In genomic region chr9:107547772-107548297, GRCh38 we compare ENCODE assay signal across 15 cellular contexts. TPM values are rescaled to one million over a fixed set of nuclear protein-coding genes. Genes with fewer than 3 reads are reported as not detected.
DNase-seq lines count a peak whose midpoint lies in the region; ATAC-seq and TF ChIP-seq lines count a peak whose summit lies in the region.
"Had no signal": no experiment of that assay in that cellular context is flagged by ENCODE, and none has a peak within 500 bp of the region (broad histone marks: within the 10 kb centered on the region; RNA-seq: fewer than 3 reads in every experiment).

No MANE protein-coding gene starts in this region.

- no peaks in the 10 kb centered on the region for H3K9me2 ChIP-seq in SK-N-SH

- peak overlapping the region; percentile 36; the same call in 1 of the 2 replicates for H3K9ac ChIP-seq in SK-N-SH
- no peak overlapping the region for H3K9ac ChIP-seq in stomach smooth muscle (ENCODE audit: low read length in 2 of 2)

- TF ChIP-seq CTCF in SK-N-SH (IDR thresholded peaks at IDR 0.05), result no peak
- no peak for TF ChIP-seq CTCF in brain (conservative IDR thresholded peaks at IDR 0.05)
- no peak for TF ChIP-seq CTCF in right atrium auricular region (IDR thresholded peaks at IDR 0.05)

- no peaks in the 10 kb centered on the region for H4K20me1 ChIP-seq in SK-N-SH (ENCODE audit: insufficient read depth)

- H3K9me3 ChIP-seq in SK-N-SH (no peaks in the 10 kb centered on the region), right atrium auricular region (no peaks in the 10 kb centered on the region), stomach smooth muscle (ENCODE audit: control insufficient read depth in 2 of 2, low read length in 2 of 2) (no peaks in the 10 kb centered on the region)

- no peaks in the 10 kb centered on the region for H3K36me3 Mint-ChIP-seq in brain

- TF ChIP-seq RAD21 in SK-N-SH (IDR thresholded peaks at IDR 0.05; ENCODE audit: low read length), result no peak

- no peaks in the 10 kb centered on the region for H3K36me3 ChIP-seq in SK-N-SH (replicated peaks in 1 of 2; ENCODE audit: control insufficient read depth in 1 of 2, insufficient read depth in 2 of 2, low read length in 1 of 2)
- H3K36me3 ChIP-seq in right atrium auricular region, result no peaks in the 10 kb centered on the region
- H3K36me3 ChIP-seq in stomach smooth muscle (ENCODE audit: control insufficient read depth in 2 of 2, insufficient read depth in 2 of 2, low read length in 2 of 2), result no peaks in the 10 kb centered on the region

- H3K4me1 ChIP-seq in SK-N-SH (ENCODE audit: control insufficient read depth in 1 of 2, insufficient read depth in 2 of 2, low read depth in 1 of 2, low read length in 1 of 2) (peaks cover 0 to 14% of the 10 kb centered on the region in 2 experiments; a peak in 2 of 4 replicates), right atrium auricular region (peaks cover 0 to 15% of the 10 kb centered on the region in 2 donors), stomach smooth muscle (ENCODE audit: control insufficient read depth, insufficient read depth, low read length) (no peaks in the 10 kb centered on the region)

- CTCF ChIA-PET in SK-N-SH (lab: Yijun Ruan, JAX), result no interaction called here

- H3K4me3 ChIP-seq in SK-N-SH (ENCODE audit: low read depth in 2 of 2, low read length in 1 of 2) (no peak overlapping the region; a peak in 1 of 4 replicates), right atrium auricular region (no peak overlapping the region), stomach smooth muscle (ENCODE audit: low read length in 2 of 2) (no peak overlapping the region)

- TF ChIP-seq EP300 in SK-N-SH (IDR thresholded peaks at IDR 0.05; ENCODE audit: borderline replicate concordance in 1 of 2, low read depth in 1 of 2, low read length in 1 of 2), result no peak

- peaks cover 18% of the 10 kb centered on the region for H3K4me1 Mint-ChIP-seq in brain

- 29% methylated on average over 3 of the region's 3 CpGs for WGBS in SK-N-SH (ENCODE audit: low lambda C conversion rate)

- H3K4me3 Mint-ChIP-seq in brain, result no peak overlapping the region
- H3K4me3 Mint-ChIP-seq: activated naive CD4-positive, alpha-beta T cell treated with anti-CD3 and anti-CD28 coated beads for 36 hours had no signal

- H3K4me2 ChIP-seq in SK-N-SH, result peak overlapping the region; percentile 70

- ATAC-seq in SK-N-SH treated with all-trans-retinoic acid at 6 μM for 48 hours, result no peak
- ATAC-seq in HG02759 (IDR thresholded peaks at IDR 0.05; ENCODE audit: unreplicated experiment), result no peak
- ATAC-seq in HG03039 (IDR thresholded peaks at IDR 0.05; ENCODE audit: unreplicated experiment), result no peak

- H3K27ac Mint-ChIP-seq in brain, result peak overlapping the region in 3 of 5 experiments; percentile 20 to 86 (median 85)

- H3K79me2 ChIP-seq in SK-N-SH (ENCODE audit: insufficient read depth), result no peaks in the 10 kb centered on the region

- H3K27ac ChIP-seq in SK-N-SH (ENCODE audit: low read depth in 2 of 2, low read length in 1 of 2) (peak overlapping the region in 1 of 2 experiments; percentile 92; a peak in 2 of 4 replicates), right atrium auricular region (peak overlapping the region; percentile 44 to 76), stomach smooth muscle (ENCODE audit: low read length) (peak overlapping the region; percentile 11)

- peaks cover 6% of the 10 kb centered on the region for H3F3A ChIP-seq in SK-N-SH (replicated peaks; ENCODE audit: insufficient read depth)

- POLR2A ChIA-PET in SK-N-SH (lab: Yijun Ruan, JAX), result no interaction called here

- DNase-seq in SK-N-SH (no peak), right atrium auricular region (ENCODE audit: low spot score) (no peak), ureter (ENCODE audit: low spot score) (no peak)
- DNase-seq: activated CD4-positive, alpha-beta T cell treated with anti-CD3 and anti-CD28 coated beads, Interleukin-2, amount 50 U/mL, for 1 hour; DMS153; NCI-H1694; NCI-H748 treated with DMSO at 0.1 percent for 48 hours; occipital lobe; stimulated activated CD4-positive, alpha-beta T cell treated with anti-CD3 and anti-CD28 coated beads, Interleukin-4, amount 100 ng/mL, for 1 hour had no signal

- peaks cover 0 to 9% (median 0%) of the 10 kb centered on the region in 5 experiments for H3K9me3 Mint-ChIP-seq in brain
- H3K9me3 Mint-ChIP-seq: activated naive CD4-positive, alpha-beta T cell treated with anti-CD3 and anti-CD28 coated beads for 36 hours had no signal

- H2AFZ ChIP-seq in SK-N-SH (ENCODE audit: low read depth), result peak overlapping the region; percentile 96; the same call in 1 of the 2 replicates

- H3K27me3 ChIP-seq in SK-N-SH (ENCODE audit: insufficient read depth) (no peaks in the 10 kb centered on the region), right atrium auricular region (no peaks in the 10 kb centered on the region), stomach smooth muscle (ENCODE audit: control insufficient read depth in 1 of 2, insufficient read depth in 2 of 2, low read length in 2 of 2) (no peaks in the 10 kb centered on the region)

- peaks cover 11% of the 10 kb centered on the region for H3K27me3 Mint-ChIP-seq in brain

TF ChIP-seq in SK-N-SH, 30 proteins besides CTCF, POLR2A, EP300 and RAD21 (continues in another document):
- TF ChIP-seq RFX5 (IDR thresholded peaks at IDR 0.05; ENCODE audit: low read length) (no peak), NRF1 (IDR thresholded peaks at IDR 0.05; ENCODE audit: low read depth, low read length) (no peak), FOSL2 (IDR thresholded peaks at IDR 0.05; ENCODE audit: borderline replicate concordance, low read depth) (no peak), REST (IDR thresholded peaks at IDR 0.05; ENCODE audit: low read depth, low read length) (no peak), EZH2phosphoT487 (IDR thresholded peaks at IDR 0.05; ENCODE audit: borderline replicate concordance, low read depth) (no peak), NFIC (IDR thresholded peaks at IDR 0.05; ENCODE audit: borderline replicate concordance) (no peak), SMC3 (IDR thresholded peaks at IDR 0.05; ENCODE audit: low read depth, low read length) (no peak)

TF ChIP-seq in SK-N-SH treated with all-trans-retinoic acid at 6 μM for 48 hours, 23 proteins besides CTCF, POLR2A, EP300 and RAD21 (continues in another document):
- TF ChIP-seq BACH2 (CRISPR knock-in tag; IDR thresholded peaks at IDR 0.05; ENCODE audit: borderline replicate concordance) (no peak), PPARA (CRISPR knock-in tag; IDR thresholded peaks at IDR 0.05; ENCODE audit: borderline replicate concordance) (no peak), CSDC2 (CRISPR knock-in tag; IDR thresholded peaks at IDR 0.05) (no peak), TCF4 (CRISPR knock-in tag; IDR thresholded peaks at IDR 0.05; ENCODE audit: borderline replicate concordance) (no peak), ARNTL (CRISPR knock-in tag; IDR thresholded peaks at IDR 0.05; ENCODE audit: borderline replicate concordance, low read depth) (no peak), PATZ1 (CRISPR knock-in tag; IDR thresholded peaks at IDR 0.05; ENCODE audit: borderline replicate concordance) (no peak), ZC3H10 (CRISPR knock-in tag; IDR thresholded peaks at IDR 0.05) (no peak), CREB5 (CRISPR knock-in tag; IDR thresholded peaks at IDR 0.05; ENCODE audit: low read depth) (no peak), ZNF8 (CRISPR knock-in tag; IDR thresholded peaks at IDR 0.05) (no peak), CSRNP3 (CRISPR knock-in tag; IDR thresholded peaks at IDR 0.05) (no peak), ZFP3 (CRISPR knock-in tag; IDR thresholded peaks at IDR 0.05) (no peak), TOX (CRISPR knock-in tag; IDR thresholded peaks at IDR 0.05; ENCODE audit: borderline replicate concordance) (no peak), ZFP30 (CRISPR knock-in tag; IDR thresholded peaks at IDR 0.05) (no peak)

RNA-seq across cellular contexts. Expression of gene KLF4, which starts 58.3 kb away (rescaled TPM):
- 5.3 and 7.2 TPM in 2 replicates for polyA plus RNA-seq in SK-N-SH (2012; rRNA removed)
- polyA plus RNA-seq in SK-N-SH (2012; cell fraction: cytosol; rRNA removed), result 3.6 and 6.1 TPM in 2 replicates
- polyA plus RNA-seq in SK-N-SH (2012; cell fraction: nucleus; rRNA removed), result 23.5 and 34.4 TPM in 2 replicates
- 9.1 TPM for polyA plus RNA-seq in brain (ENCODE audit: insufficient read depth, low read depth, low replicate concordance)
- total RNA-seq in right atrium auricular region, result 10 to 100 TPM; 62.9 to 95.5 TPM
- 33.1 TPM for total RNA-seq in ureter
